Comparison of ENCODE assay signal across 1 cellular context in the genomic region with DNA sequence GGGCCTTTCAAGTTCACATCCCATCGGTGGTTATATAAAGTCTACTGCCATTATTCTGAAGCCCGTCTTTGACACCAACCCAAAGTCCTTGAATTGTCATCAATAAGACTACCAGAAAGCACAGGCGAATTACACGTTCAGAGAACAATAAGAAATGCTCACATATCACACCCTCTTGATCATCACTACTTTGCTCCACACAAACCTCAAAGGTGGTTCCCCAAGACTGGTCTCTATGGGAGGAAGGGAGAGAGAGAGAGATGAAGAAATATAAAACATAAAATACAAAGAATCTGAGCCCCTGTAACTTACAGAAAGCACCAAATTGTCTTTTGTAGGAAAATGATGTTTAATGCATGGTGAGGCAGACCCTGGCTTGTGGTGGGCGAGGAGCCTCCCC.
A peak's percentile ranks its signal among the peaks of the same experiment; 100 is the strongest.
TF ChIP-seq lines count a peak whose summit lies in the region.

No MANE protein-coding gene starts in this region.

TF ChIP-seq in GM12878, 131 proteins besides CTCF, POLR2A, EP300 and RAD21:
- TF ChIP-seq DPF2 (IDR thresholded peaks at IDR 0.05) (no peak), ASH2L (IDR thresholded peaks at IDR 0.05; ENCODE audit: borderline replicate concordance, low read depth) (no peak), EED (IDR thresholded peaks at IDR 0.05; ENCODE audit: low read depth) (no peak), ATF7 (IDR thresholded peaks at IDR 0.05; ENCODE audit: low read depth) (0 out of 2 replicates have a peak, but pooled peaks have one; percentile 7), RUNX3 (IDR thresholded peaks at IDR 0.05; ENCODE audit: low read length) (peak; percentile 87), CHD2 (IDR thresholded peaks at IDR 0.05; ENCODE audit: borderline replicate concordance, low read depth, low read length) (no peak), BHLHE40 (IDR thresholded peaks at IDR 0.05; ENCODE audit: borderline replicate concordance in 1 of 2, low read depth in 2 of 2, low read length in 1 of 2) (0 out of 4 replicates have a peak, but pooled peaks of 1 of the 2 experiments have one; percentile 24), NFIC (IDR thresholded peaks at IDR 0.05; ENCODE audit: low read depth, low read length) (0 out of 2 replicates have a peak, but pooled peaks have one; percentile 27)
